In the genomic region with DNA sequence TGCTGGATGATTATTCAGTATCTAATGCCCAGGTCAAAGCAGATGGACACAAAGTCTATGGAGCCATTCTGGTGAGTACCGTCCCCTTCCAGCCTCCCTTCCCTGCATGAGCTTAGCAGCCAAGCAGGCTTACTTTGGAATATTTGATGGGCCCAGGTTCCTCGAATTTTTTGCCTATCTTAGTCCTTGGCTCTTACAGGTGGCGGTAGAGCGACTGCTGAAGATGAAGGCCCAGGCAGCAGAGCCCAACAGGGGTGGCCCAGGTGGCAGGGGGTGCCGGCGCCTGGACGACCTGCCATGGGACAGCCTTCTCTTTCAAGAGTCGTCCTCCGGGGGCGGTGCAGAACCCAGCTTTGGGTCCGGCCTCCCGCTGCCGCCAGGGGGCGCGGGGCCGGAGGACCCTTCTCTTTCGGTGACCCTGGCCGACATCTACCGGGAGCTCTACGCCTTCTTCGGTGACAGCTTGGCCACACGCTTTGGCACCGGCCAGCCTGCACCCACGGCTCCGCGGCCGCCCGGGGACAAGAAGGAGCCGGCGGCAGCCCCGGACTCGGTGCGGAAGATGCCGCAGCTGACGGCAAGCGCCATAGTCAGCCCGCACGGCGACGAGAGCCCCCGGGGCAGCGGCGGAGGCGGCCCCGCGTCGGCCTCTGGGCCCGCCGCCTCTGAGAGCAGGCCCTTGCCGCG, we compare ENCODE assay signal across 8 cellular contexts. TPM values are rescaled to one million over a fixed set of nuclear protein-coding genes. Genes with fewer than 3 reads are reported as not detected.
A peak's percentile ranks its signal among the peaks of the same experiment; 100 is the strongest.
DNase-seq lines count a peak whose midpoint lies in the region; FAIRE-seq and TF ChIP-seq lines count a peak whose summit lies in the region.

No MANE protein-coding gene starts in this region.

- H4K20me1 ChIP-seq in MM.1S (ENCODE audit: insufficient read depth, low read length), result no peaks in the 10 kb centered on the region

- H3K4me1 Mint-ChIP-seq in activated naive CD4-positive, alpha-beta T cell treated with anti-CD3 and anti-CD28 coated beads, Interleukin-2, amount 10 ng/mL, durations not matched to agents 7 days and 5 days, result peaks cover 46% of the 10 kb centered on the region

- peak overlapping the region; percentile 92 for H3K4me2 ChIP-seq in MM.1S (ENCODE audit: low read depth, low read length)

- peaks cover 28% of the 10 kb centered on the region for H3F3A ChIP-seq in MM.1S (ENCODE audit: insufficient read depth, low read length)

- no peak for FAIRE-seq in frontal cortex (lab: Jason Lieb, UNC)

- peak overlapping the region; percentile 74 for H3K9ac ChIP-seq in MM.1S (ENCODE audit: low read length)

- peak; percentile 98 for TF ChIP-seq CTCF in MM.1S (IDR thresholded peaks at IDR 0.05; ENCODE audit: low read length)
- peak; percentile 96 for TF ChIP-seq CTCF in neutrophil (IDR thresholded peaks at IDR 0.05)

- H3K4me3 Mint-ChIP-seq in activated naive CD4-positive, alpha-beta T cell treated with anti-CD3 and anti-CD28 coated beads, Interleukin-2, amount 10 ng/mL, durations not matched to agents 7 days and 5 days, result peak overlapping the region; percentile 77

- H3K4me1 ChIP-seq in HAP-1, result peaks cover 9% of the 10 kb centered on the region
- peaks cover 21% of the 10 kb centered on the region for H3K4me1 ChIP-seq in MM.1S (ENCODE audit: low read length)
- H3K4me1 ChIP-seq in neutrophil (ENCODE audit: control insufficient read depth in 1 of 2, insufficient read depth in 1 of 2, low read depth in 1 of 2, low read length in 1 of 2), result peaks cover 34 to 42% of the 10 kb centered on the region in 2 experiments

- H3K9me3 Mint-ChIP-seq in activated naive CD4-positive, alpha-beta T cell treated with anti-CD3 and anti-CD28 coated beads, Interleukin-2, amount 10 ng/mL, durations not matched to agents 7 days and 5 days, result no peaks in the 10 kb centered on the region

- H3K27me3 ChIP-seq in HAP-1 (ENCODE audit: low read depth), result no peaks in the 10 kb centered on the region
- H3K27me3 ChIP-seq in MM.1S (replicated peaks; ENCODE audit: insufficient read depth, low read length), result no peaks in the 10 kb centered on the region
- no peaks in the 10 kb centered on the region for H3K27me3 ChIP-seq in neutrophil

- in situ Hi-C loops in G401 (cut with HindIII; ENCODE audit: low sequenced_read_pairs) (no loop called here), HAP-1 (cut with MboI; ENCODE audit: low sequenced_read_pairs) (no loop called here)

- no peaks in the 10 kb centered on the region for H3K27me3 Mint-ChIP-seq in activated naive CD4-positive, alpha-beta T cell treated with anti-CD3 and anti-CD28 coated beads, Interleukin-2, amount 10 ng/mL, durations not matched to agents 7 days and 5 days

- peak overlapping the region; percentile 85 for H3K27ac Mint-ChIP-seq in activated naive CD4-positive, alpha-beta T cell treated with anti-CD3 and anti-CD28 coated beads, Interleukin-2, amount 10 ng/mL, durations not matched to agents 7 days and 5 days

- H3K27ac ChIP-seq in MM.1S (ENCODE audit: low read length) (peak overlapping the region; percentile 76; the same call in 1 of the 2 replicates), neutrophil (peak overlapping the region; percentile 91), substantia nigra (ENCODE audit: low read depth, low read length, poor library complexity, severe bottlenecking) (peak overlapping the region; percentile 95)

- H3K9me3 ChIP-seq in HAP-1 (no peaks in the 10 kb centered on the region), MM.1S (replicated peaks; ENCODE audit: insufficient read depth, low read length) (no peaks in the 10 kb centered on the region), neutrophil (no peaks in the 10 kb centered on the region)

- H3K36me3 Mint-ChIP-seq in activated naive CD4-positive, alpha-beta T cell treated with anti-CD3 and anti-CD28 coated beads, Interleukin-2, amount 10 ng/mL, durations not matched to agents 7 days and 5 days, result peaks cover 44% of the 10 kb centered on the region

- DNase-seq in G401 (ENCODE audit: low spot score), result peak; percentile 79
- peak; percentile 79 to 92 for DNase-seq in HAP-1 (ENCODE audit: low spot score in 2 of 2)
- DNase-seq in MM.1S, result peak; percentile 91
- peak; percentile 86 for DNase-seq in SK-N-DZ (ENCODE audit: low spot score)
- peak; percentile 90 for DNase-seq in activated naive CD4-positive, alpha-beta T cell treated with anti-CD3 and anti-CD28 coated beads, Interleukin-2, amount 10 ng/mL, durations not matched to agents 7 days and 5 days
- peak; percentile 86 to 89 for DNase-seq in frontal cortex (ENCODE audit: low spot score in 2 of 2)
- DNase-seq in substantia nigra (lab: John Stamatoyannopoulos, UW), result peak; percentile 26 to 89 (median 71)

- H3K36me3 ChIP-seq in HAP-1 (replicated peaks) (peaks cover 48% of the 10 kb centered on the region), MM.1S (replicated peaks; ENCODE audit: insufficient read depth, low read length) (no peaks in the 10 kb centered on the region), neutrophil (peaks cover 13% of the 10 kb centered on the region)

- H3K4me3 ChIP-seq in HAP-1 (peak overlapping the region; percentile 71), MM.1S (ENCODE audit: low read length) (peak overlapping the region; percentile 80), neutrophil (ENCODE audit: low read depth in 1 of 2, low read length in 1 of 2) (peak overlapping the region; percentile 86 to 90)

- peak overlapping the region; percentile 34; the same call in 1 of the 2 replicates for H2AFZ ChIP-seq in MM.1S (ENCODE audit: low read length)

- CTCF ChIA-PET in activated naive CD4-positive, alpha-beta T cell treated with anti-CD3 and anti-CD28 coated beads, Interleukin-2, amount 10 ng/mL, durations not matched to agents 7 days and 5 days (lab: Charles Lee), result interaction anchor here (0.8 to 4.2 kb wide), 35 partner anchors 8 to 192 kb away, joined by 3 to 65 read pairs (median 4); a partner anchor contains a TSS

- peaks cover 44% of the 10 kb centered on the region for H3K79me2 ChIP-seq in MM.1S (ENCODE audit: low read length)

- H3K9me2 ChIP-seq in MM.1S (replicated peaks; ENCODE audit: insufficient read depth, low read length), result no peaks in the 10 kb centered on the region

RNA-seq across cellular contexts. Expression of a gene that starts 0.7 kb away (rescaled TPM):
- 33.6 and 103 TPM in 2 replicates for total RNA-seq in G401 (2014; rRNA removed; shearing (Covaris generic))
- polyA plus RNA-seq in SK-N-DZ (2014; cell fraction: cytosol; rRNA removed), result 38.2 and 56.2 TPM in 2 replicates
- 22.3 and 23.4 TPM in 2 replicates for polyA plus RNA-seq in SK-N-DZ (2014; cell fraction: nucleus; rRNA removed)
- total RNA-seq in frontal cortex, result 17.1 TPM

RNA-seq across cellular contexts. Expression of a gene that starts 5.3 kb away (rescaled TPM):
- 52.9 and 55.5 TPM in 2 replicates for total RNA-seq in G401 (2014; rRNA removed; shearing (Covaris generic))
- 36.3 and 44.5 TPM in 2 replicates for polyA plus RNA-seq in SK-N-DZ (2014; cell fraction: cytosol; rRNA removed)
- polyA plus RNA-seq in SK-N-DZ (2014; cell fraction: nucleus; rRNA removed), result 35.3 and 42.2 TPM in 2 replicates
- 14.7 TPM for total RNA-seq in frontal cortex

RNA-seq across cellular contexts. Expression of a gene that starts 15.3 kb away (rescaled TPM):
- total RNA-seq in G401 (2014; rRNA removed; shearing (Covaris generic)), result 38.3 and 55.0 TPM in 2 replicates
- 36.0 and 36.6 TPM in 2 replicates for polyA plus RNA-seq in SK-N-DZ (2014; cell fraction: cytosol; rRNA removed)
- 129 and 168 TPM in 2 replicates for polyA plus RNA-seq in SK-N-DZ (2014; cell fraction: nucleus; rRNA removed)
- total RNA-seq in frontal cortex, result 15.1 TPM

RNA-seq across cellular contexts. Expression of a gene that starts 18.8 kb away (rescaled TPM):
- 10.2 and 23.3 TPM in 2 replicates for total RNA-seq in G401 (2014; rRNA removed; shearing (Covaris generic))
- 25.1 and 25.8 TPM in 2 replicates for polyA plus RNA-seq in SK-N-DZ (2014; cell fraction: cytosol; rRNA removed)
- polyA plus RNA-seq in SK-N-DZ (2014; cell fraction: nucleus; rRNA removed), result 58.6 and 124 TPM in 2 replicates
- 10.6 TPM for total RNA-seq in frontal cortex

RNA-seq across cellular contexts. Expression of a gene that starts 25.1 kb away (rescaled TPM):
- 96.3 and 110 TPM in 2 replicates for total RNA-seq in G401 (2014; rRNA removed; shearing (Covaris generic))
- 160 and 194 TPM in 2 replicates for polyA plus RNA-seq in SK-N-DZ (2014; cell fraction: cytosol; rRNA removed)
- polyA plus RNA-seq in SK-N-DZ (2014; cell fraction: nucleus; rRNA removed), result 94.4 and 111 TPM in 2 replicates
- 59.9 TPM for total RNA-seq in frontal cortex

Comparison
In these comparisons a context has a peak if more than half of its experiments do, and no peak if none do; other contexts are left out.
1. Peak in every context shown above with its lines: DNase-seq, H3K4me3 ChIP-seq and H3K27ac ChIP-seq.